ENCODE assay signal across 8 cellular contexts in the genomic region with DNA sequence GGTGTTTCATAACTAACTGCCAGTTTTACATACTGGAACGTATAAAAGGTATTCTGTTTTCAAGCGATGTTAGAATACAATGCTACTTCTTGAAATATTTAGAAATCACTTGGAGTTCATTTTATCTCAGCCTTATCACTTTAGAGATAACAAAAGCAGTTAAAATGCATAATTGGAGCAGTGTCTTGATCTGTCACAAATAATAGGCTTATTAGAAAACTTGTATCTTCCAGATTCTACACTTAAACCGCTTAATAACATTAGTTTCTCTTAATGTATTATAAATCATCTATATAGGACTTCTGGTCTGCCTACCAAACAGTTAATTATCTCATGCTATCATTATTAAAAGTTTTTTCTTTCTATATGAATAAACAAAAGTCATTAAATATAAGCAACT.
"Had no signal": no experiment of that assay in that cellular context is flagged by ENCODE, and none has a peak within 500 bp of the region (broad histone marks: within the 10 kb centered on the region; RNA-seq: fewer than 3 reads in every experiment).

No MANE protein-coding gene starts in this region.

- H2AFZ ChIP-seq: GM23338 had no signal

- ATAC-seq: GM23338, K562 had no signal

- FAIRE-seq: H1, H54, HTR-8/SVneo, K562 had no signal

- H3K4me2 ChIP-seq: GM23338 had no signal

- H3K4me3 ChIP-seq: GM23338, K562 had no signal

- DNase-seq: H9, HCEC 1CT, IMR-90 had no signal
